In the genomic region with DNA sequence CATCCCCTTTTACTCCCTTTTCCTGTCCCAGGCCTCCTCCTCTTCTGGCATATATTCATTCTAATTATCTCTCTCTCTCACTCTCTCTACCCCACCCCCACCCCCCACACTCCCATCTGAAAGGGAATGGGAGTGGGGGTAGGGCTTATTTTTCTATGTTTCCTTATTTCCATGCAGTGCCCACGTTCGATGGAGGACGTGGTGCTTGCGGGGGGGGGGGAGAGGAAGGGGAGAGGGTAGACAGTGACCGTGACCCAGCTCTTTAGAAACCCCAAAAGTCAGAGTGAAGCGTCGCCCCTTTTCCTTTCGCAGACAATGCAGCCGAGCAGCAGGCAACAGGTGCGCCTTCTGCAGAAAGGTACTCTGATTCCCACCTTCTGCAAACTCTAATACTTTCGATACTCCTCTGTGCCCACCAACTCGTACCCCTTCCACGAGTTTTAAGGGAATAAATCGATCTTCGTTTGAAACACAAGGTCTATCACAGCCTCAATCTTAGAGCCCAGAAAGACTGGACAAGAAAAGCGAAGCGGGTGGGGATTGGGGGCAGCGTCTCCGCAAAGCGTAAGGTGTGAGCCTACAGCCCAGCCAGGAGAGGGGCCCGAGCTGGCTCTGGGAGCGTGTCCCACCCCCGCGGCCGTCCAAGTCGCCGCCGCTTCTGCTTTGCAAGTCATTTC, we compare ENCODE assay signal across 8 cellular contexts. TPM values are rescaled to one million over a fixed set of nuclear protein-coding genes. Genes with fewer than 3 reads are reported as not detected.
DNase-seq lines count a peak whose midpoint lies in the region; ATAC-seq, FAIRE-seq and TF ChIP-seq lines count a peak whose summit lies in the region.

No MANE protein-coding gene starts in this region.

- TF ChIP-seq POLR2A in GM12892 (IDR thresholded peaks at IDR 0.05; ENCODE audit: low read depth, low read length), result no peak

- TF ChIP-seq CTCF in fibroblast of pulmonary artery (IDR thresholded peaks at IDR 0.05; ENCODE audit: low read length, missing control alignments), result no peak

- peak overlapping the region; percentile 92 for H3K4me3 ChIP-seq in fibroblast of pulmonary artery (replicated peaks; ENCODE audit: low read depth, low read length)

- peak; percentile 62 for DNase-seq in COLO829 (ENCODE audit: low spot score)
- peak; percentile 26 to 40 for DNase-seq in activated CD4-positive, alpha-beta T cell treated with anti-CD3 and anti-CD28 coated beads, Interleukin-2, amount 50 U/mL, for 48 hours
- no peak for DNase-seq in fibroblast of pulmonary artery (ENCODE audit: low read depth)
- DNase-seq in pons (ENCODE audit: low spot score), result peak; percentile 37
- no peak for DNase-seq in DMS 273 treated with DMSO at 0.1 percent for 48 hours (lab: John Stamatoyannopoulos, UW)
- DNase-seq in GM12892 (ENCODE audit: insufficient read length), result no peak

- FAIRE-seq in GM12892 (lab: Jason Lieb, UNC), result no peak

- ATAC-seq in GM19372 (IDR thresholded peaks at IDR 0.05; ENCODE audit: low read depth, unreplicated experiment) (peak; percentile 9), HG03442 (IDR thresholded peaks at IDR 0.05; ENCODE audit: unreplicated experiment) (peak; percentile 17)

RNA-seq across cellular contexts. Expression of a gene that starts 0.9 kb away (rescaled TPM):
- polyA plus RNA-seq in GM12892 (2012; ENCODE audit: missing spikeins), result 0.68 TPM

Comparison
In these comparisons a context has a peak if more than half of its experiments do, and no peak if none do; other contexts are left out.
1. DNase-seq: peak in COLO829 (single experiment), activated CD4-positive, alpha-beta T cell treated with anti-CD3 and anti-CD28 coated beads, Interleukin-2, amount 50 U/mL, for 48 hours (2 of 2) and pons (single experiment); none in fibroblast of pulmonary artery (single experiment), DMS 273 treated with DMSO at 0.1 percent for 48 hours (single experiment) and GM12892 (single experiment).